In the genomic region with DNA sequence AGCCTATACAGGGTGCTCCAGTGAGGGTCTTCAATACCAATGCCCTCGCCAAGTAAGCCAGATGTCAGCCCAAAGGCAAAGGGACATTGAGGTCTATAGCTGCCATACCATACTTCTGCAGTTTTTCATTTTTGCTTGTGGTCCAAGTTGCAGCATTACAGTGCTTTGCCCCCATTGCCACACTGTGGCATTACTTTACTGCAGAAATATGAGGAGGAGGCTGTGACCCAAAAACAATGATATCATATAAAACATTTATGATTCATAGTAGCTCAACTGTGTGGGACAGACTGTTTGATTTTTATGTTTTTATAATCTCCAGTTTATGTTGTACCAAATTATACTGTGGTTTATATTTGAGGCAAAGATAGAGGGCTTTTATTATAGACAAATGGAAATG, we compare ENCODE assay signal across 34 cellular contexts.
DNase-seq lines count a peak whose midpoint lies in the region; ATAC-seq, FAIRE-seq and TF ChIP-seq lines count a peak whose summit lies in the region.
"Had no signal": no experiment of that assay in that cellular context is flagged by ENCODE, and none has a peak within 500 bp of the region (broad histone marks: within the 10 kb centered on the region; RNA-seq: fewer than 3 reads in every experiment).

No MANE protein-coding gene starts in this region.

- peak; percentile 17 for FAIRE-seq in GM12892 (lab: Jason Lieb, UNC)
- FAIRE-seq: keratinocyte had no signal

- no peak for DNase-seq in GM12892 (ENCODE audit: insufficient read length)
- DNase-seq in amniotic stem cell (lab: John Stamatoyannopoulos, UW), result peak; percentile 4
- peak; percentile 7 for DNase-seq in fibroblast of mammary gland (ENCODE audit: low read depth)
- no peak for DNase-seq in osteocyte (ENCODE audit: extremely low spot score, unreplicated experiment)
- DNase-seq in LoVo (ENCODE audit: low spot score), result no peak
- no peak for DNase-seq in glutamatergic neuron
- DNase-seq in NCI-H2081 (lab: John Stamatoyannopoulos, UW), result no peak
- DNase-seq: ACHN; activated CD4-positive, alpha-beta T cell treated with anti-CD3 and anti-CD28 coated beads for 48 hours; activated CD8-positive, alpha-beta memory T cell treated with anti-CD3 and anti-CD28 coated beads for 24 hours; activated effector memory CD4-positive, alpha-beta T cell treated with anti-CD3 and anti-CD28 coated beads, Interleukin-2, amount 50 U/mL, for 16 hours; activated naive CD8-positive, alpha-beta T cell treated with anti-CD3 and anti-CD28 coated beads for 36 hours; activated T-cell treated with anti-CD3 and anti-CD28 coated beads, Interleukin-2, amount 50 U/mL, for 1 hour; DMS153; dorsolateral prefrontal cortex; left ventricle myocardium superior; mesendoderm; NCI-H1436; NCI-H2107; NCI-H446; NCI-H748 treated with DMSO at 0.1 percent for 48 hours; stimulated activated CD4-positive, alpha-beta T cell treated with anti-CD3 and anti-CD28 coated beads, Interleukin-4, amount 100 ng/mL, for 1 hour; stomach; T-cell; thyroid gland; WERI-Rb-1 had no signal

- H3K27me3 Mint-ChIP-seq in osteocyte (ENCODE audit: unreplicated experiment) (no peaks in the 10 kb centered on the region), glutamatergic neuron (ENCODE audit: unreplicated experiment) (no peaks in the 10 kb centered on the region)
- H3K27me3 Mint-ChIP-seq: activated naive CD8-positive, alpha-beta T cell treated with anti-CD3 and anti-CD28 coated beads for 36 hours; T-cell had no signal

- H3K4me3 Mint-ChIP-seq in osteocyte (ENCODE audit: unreplicated experiment) (no peak overlapping the region), glutamatergic neuron (ENCODE audit: unreplicated experiment) (no peak overlapping the region)
- H3K4me3 Mint-ChIP-seq: activated naive CD8-positive, alpha-beta T cell treated with anti-CD3 and anti-CD28 coated beads for 36 hours; neural crest cell; T-cell had no signal

- no peaks in the 10 kb centered on the region for H3K9me3 Mint-ChIP-seq in osteocyte (ENCODE audit: unreplicated experiment)
- H3K9me3 Mint-ChIP-seq in glutamatergic neuron (ENCODE audit: unreplicated experiment), result no peaks in the 10 kb centered on the region
- H3K9me3 Mint-ChIP-seq: activated naive CD8-positive, alpha-beta T cell treated with anti-CD3 and anti-CD28 coated beads for 36 hours; neural crest cell; T-cell had no signal

- no peak for TF ChIP-seq POLR2A in GM12892 (IDR thresholded peaks at IDR 0.05; ENCODE audit: low read depth, low read length)

- TF ChIP-seq CTCF in fibroblast of mammary gland (conservative IDR thresholded peaks at IDR 0.05; ENCODE audit: control insufficient read depth, insufficient read depth, low read depth, low read length) (no peak), osteocyte (IDR thresholded peaks at IDR 0.05) (no peak), glutamatergic neuron (IDR thresholded peaks at IDR 0.05; ENCODE audit: partially characterized antibody, unreplicated experiment) (no peak)

- H3K4me1 Mint-ChIP-seq in osteocyte (ENCODE audit: unreplicated experiment) (peaks cover 24% of the 10 kb centered on the region), glutamatergic neuron (ENCODE audit: low read depth, unreplicated experiment) (no peaks in the 10 kb centered on the region)
- H3K4me1 Mint-ChIP-seq: neural crest cell, T-cell had no signal

- no peak overlapping the region for H3K4me3 ChIP-seq in fibroblast of mammary gland (ENCODE audit: control insufficient read depth, low read depth, low read length)
- H3K4me3 ChIP-seq: BLaER1, dorsolateral prefrontal cortex, HAP-1, prostate gland, stomach, thyroid gland, vagina had no signal

- H3K27ac Mint-ChIP-seq in osteocyte (ENCODE audit: unreplicated experiment), result peak overlapping the region; percentile 41
- H3K27ac Mint-ChIP-seq in glutamatergic neuron (ENCODE audit: unreplicated experiment), result no peak overlapping the region
- H3K27ac Mint-ChIP-seq: activated naive CD8-positive, alpha-beta T cell treated with anti-CD3 and anti-CD28 coated beads for 36 hours; T-cell had no signal

- no peak for ATAC-seq in GM18907 (IDR thresholded peaks at IDR 0.05; ENCODE audit: unreplicated experiment)
- ATAC-seq: left ventricle myocardium superior, sciatic nerve, T-cell had no signal

- H3K36me3 Mint-ChIP-seq in osteocyte (ENCODE audit: unreplicated experiment) (peaks cover 4% of the 10 kb centered on the region), glutamatergic neuron (ENCODE audit: unreplicated experiment) (no peaks in the 10 kb centered on the region)

Comparison
In these comparisons a context has a peak if more than half of its experiments do, and no peak if none do; other contexts are left out.
1. DNase-seq: peak in amniotic stem cell (single experiment) and fibroblast of mammary gland (single experiment); none in GM12892 (single experiment), osteocyte (single experiment), LoVo (single experiment), glutamatergic neuron (single experiment) and NCI-H2081 (0 of 2).